ENCODE assay signal across 8 cellular contexts in genomic region chr10:33327750-33328149, GRCh38. TPM values are rescaled to one million over a fixed set of nuclear protein-coding genes. Genes with fewer than 3 reads are reported as not detected.
DNase-seq lines count a peak whose midpoint lies in the region; ATAC-seq and TF ChIP-seq lines count a peak whose summit lies in the region.

No MANE protein-coding gene starts in this region.

- H3K36me3 Mint-ChIP-seq in progenitor cell of endocrine pancreas (ENCODE audit: insufficient read depth) = peaks cover 17% of the 10 kb centered on the region

- TF ChIP-seq CTCF in GM10266 (IDR thresholded peaks at IDR 0.05; ENCODE audit: control insufficient read depth, insufficient read depth, low read depth, missing control alignments) (peak; percentile 20), PC-3 (conservative IDR thresholded peaks at IDR 0.05; ENCODE audit: low read depth, low read length) (peak; percentile 97), progenitor cell of endocrine pancreas (IDR thresholded peaks at IDR 0.05; ENCODE audit: unreplicated experiment) (peak; percentile 13)

- ATAC-seq in PC-3 = no peak
- ATAC-seq in GM19023 (IDR thresholded peaks at IDR 0.05; ENCODE audit: unreplicated experiment) = no peak

- DNase-seq in GM10266 (ENCODE audit: extremely low spot score) (no peak), PC-3 (peak; percentile 75), fibroblast of peridontal ligament (ENCODE audit: extremely low read depth) (peak; percentile 37), progenitor cell of endocrine pancreas (ENCODE audit: low spot score, unreplicated experiment) (no peak), epidermal melanocyte (ENCODE audit: insufficient read length, low spot score) (no peak), hippocampal formation (lab: John Stamatoyannopoulos, UW) (no peak)
- DNase-seq in activated CD4-positive, alpha-beta T cell treated with anti-CD3 and anti-CD28 coated beads for 4 hours = no peak

- CTCF ChIA-PET in PC-3 (lab: Charles Lee) = interaction anchor here (0.6 kb wide), 2 partner anchors 44 to 681 kb away, joined by 3 read pairs; no protein-coding TSS in a partner anchor

- H3K4me3 ChIP-seq in PC-3 (ENCODE audit: low read length) = peak overlapping the region; percentile 69

- intact Hi-C loops in PC-3 (cut with micrococcal nuclease) = loop anchor here (2.0 to 5.0 kb wide), 8 partner anchors 41 to 1201 kb away; no protein-coding TSS in a partner anchor

- H3K4me1 ChIP-seq in PC-3 (ENCODE audit: insufficient read depth, low read length) = peaks cover 53% of the 10 kb centered on the region

- H2AFZ ChIP-seq in PC-3 (ENCODE audit: low read length) = no peak overlapping the region

- no peak overlapping the region for H3K4me3 Mint-ChIP-seq in progenitor cell of endocrine pancreas (ENCODE audit: low read depth)

- H3K27me3 ChIP-seq in PC-3 (ENCODE audit: low read length) = no peaks in the 10 kb centered on the region

- H3K4me2 ChIP-seq in PC-3 (ENCODE audit: low read length) = peak overlapping the region; percentile 78

- peak overlapping the region; percentile 86 for H3K27ac ChIP-seq in PC-3 (ENCODE audit: low read length)

- H3K27me3 Mint-ChIP-seq in progenitor cell of endocrine pancreas = no peaks in the 10 kb centered on the region

- H3F3A ChIP-seq in PC-3 (ENCODE audit: low read length, unreplicated experiment) = peaks cover 18% of the 10 kb centered on the region

- H3K9ac ChIP-seq in PC-3 (ENCODE audit: low read length) = peak overlapping the region; percentile 89

- H3K9me2 ChIP-seq in PC-3 (replicated peaks; ENCODE audit: low read length) = no peaks in the 10 kb centered on the region

- H3K9me3 Mint-ChIP-seq in progenitor cell of endocrine pancreas (ENCODE audit: low read depth) = no peaks in the 10 kb centered on the region

- BruUV-seq in PC-3 (replicated peaks; lab: Mats Ljungman, UMichigan) = no TSS peak

- no peak overlapping the region for H3K27ac Mint-ChIP-seq in progenitor cell of endocrine pancreas

- H3K79me2 ChIP-seq in PC-3 (ENCODE audit: low read length) = peaks cover 100% of the 10 kb centered on the region

- peaks cover 96% of the 10 kb centered on the region for H3K36me3 ChIP-seq in PC-3 (ENCODE audit: low read depth, low read length)

- POLR2A ChIA-PET in PC-3 (lab: Charles Lee; ENCODE audit: unreplicated experiment) = interaction anchor here (0.6 to 0.7 kb wide), 3 partner anchors 41 to 504 kb away, joined by 5 to 6 read pairs (median 6); no protein-coding TSS in a partner anchor

- peaks cover 34% of the 10 kb centered on the region for H3K4me1 Mint-ChIP-seq in progenitor cell of endocrine pancreas (ENCODE audit: low read depth)

- H3K9me3 ChIP-seq in PC-3 (ENCODE audit: low read length) = no peaks in the 10 kb centered on the region

- peaks cover 81% of the 10 kb centered on the region for H4K20me1 ChIP-seq in PC-3 (ENCODE audit: low read length)

RNA-seq across cellular contexts. Expression of gene NRP1, which starts 6.7 kb away (rescaled TPM):
- 482 and 555 TPM in 2 replicates for total RNA-seq in PC-3 (2014; rRNA removed)
- 33.4 and 37.0 TPM in 2 replicates for total RNA-seq in progenitor cell of endocrine pancreas

Comparison
In these comparisons a context has a peak if more than half of its experiments do, and no peak if none do; other contexts are left out.
1. DNase-seq: peak in PC-3 (single experiment) and fibroblast of peridontal ligament (single experiment); none in GM10266 (single experiment), progenitor cell of endocrine pancreas (single experiment), epidermal melanocyte (single experiment), hippocampal formation (0 of 2) and activated CD4-positive, alpha-beta T cell treated with anti-CD3 and anti-CD28 coated beads for 4 hours (0 of 2).
2. CTCF ChIP-seq: peak in every context shown above with its lines; median percentile 97 in PC-3; 20 in GM10266; 13 in progenitor cell of endocrine pancreas.
3. RNA of gene NRP1, which starts 6.7 kb away (total RNA-seq): 482 to 555 TPM in PC-3; 33.4 to 37.0 TPM in progenitor cell of endocrine pancreas; every median in the first group is over 10 times any median in the second.